In genomic region chr11:43943357-43943930, GRCh38 we compare ENCODE assay signal across 9 cellular contexts. TPM values are rescaled to one million over a fixed set of nuclear protein-coding genes. Genes with fewer than 3 reads are reported as not detected.
DNase-seq lines count a peak whose midpoint lies in the region; ATAC-seq and TF ChIP-seq lines count a peak whose summit lies in the region.
"Had no signal": no experiment of that assay in that cellular context is flagged by ENCODE, and none has a peak within 500 bp of the region (broad histone marks: within the 10 kb centered on the region; RNA-seq: fewer than 3 reads in every experiment).

No MANE protein-coding gene starts in this region.

- peak overlapping the region; percentile 50 for H3K4me3 ChIP-seq in AG10803 (ENCODE audit: low read length)
- peak overlapping the region; percentile 68 for H3K4me3 ChIP-seq in Jurkat, Clone E6-1 (ENCODE audit: low read length)
- H3K4me3 ChIP-seq in cardiac fibroblast (replicated peaks in 1 of 2; ENCODE audit: low read depth in 2 of 2, low read length in 2 of 2): peak overlapping the region; percentile 56 to 67
- H3K4me3 ChIP-seq in mucosa of descending colon: peak overlapping the region; percentile 30

- peaks cover 21% of the 10 kb centered on the region for H3K4me1 ChIP-seq in mucosa of descending colon (ENCODE audit: low read depth)
- H3K4me1 ChIP-seq: foreskin keratinocyte had no signal

- intact Hi-C loops in mucosa of descending colon (cut with DNase I, micrococcal nuclease): no loop called here

- no peaks in the 10 kb centered on the region for H3K9me3 ChIP-seq in mucosa of descending colon

- ATAC-seq in mucosa of descending colon (no peak), GM18870 (IDR thresholded peaks at IDR 0.05; ENCODE audit: unreplicated experiment) (no peak), GM18861 (IDR thresholded peaks at IDR 0.05; ENCODE audit: unreplicated experiment) (no peak), HG03521 (IDR thresholded peaks at IDR 0.05; ENCODE audit: unreplicated experiment) (no peak)

- TF ChIP-seq CTCF in AG10803 (conservative IDR thresholded peaks at IDR 0.05; ENCODE audit: low read length) (no peak), cardiac fibroblast (IDR thresholded peaks at IDR 0.05; ENCODE audit: low read depth, low read length) (no peak), mucosa of descending colon (IDR thresholded peaks at IDR 0.05) (no peak)

- no peaks in the 10 kb centered on the region for H3K36me3 ChIP-seq in mucosa of descending colon (ENCODE audit: low read depth)

- DNase-seq in AG10803 (ENCODE audit: low read depth) (no peak), cardiac fibroblast (ENCODE audit: low read depth in 2 of 2) (peak; percentile 29 to 35), mucosa of descending colon (no peak), NCI-H187 treated with DMSO at 0.1 percent for 48 hours (lab: John Stamatoyannopoulos, UW) (no peak)
- DNase-seq in Jurkat, Clone E6-1 (ENCODE audit: low read depth, low spot score): no peak

RNA-seq across cellular contexts. Expression of gene C11orf96, which starts 1.0 kb away (rescaled TPM):
- polyA plus RNA-seq in Jurkat, Clone E6-1 (2012; ENCODE audit: insufficient read depth, insufficient read length): 5.1 TPM
- 10 to 100 TPM; 13.0 to 42.0 (median 21.0) TPM for total RNA-seq in mucosa of descending colon
- total RNA-seq: foreskin keratinocyte had no signal
- polyA plus RNA-seq: foreskin keratinocyte had no signal

Comparison
In these comparisons a context has a peak if more than half of its experiments do, and no peak if none do; other contexts are left out.
1. DNase-seq: peak in cardiac fibroblast (2 of 2); none in AG10803 (single experiment), Jurkat, Clone E6-1 (single experiment), mucosa of descending colon (0 of 3) and NCI-H187 treated with DMSO at 0.1 percent for 48 hours (single experiment).
2. Peak in every context shown above with its lines, with median percentiles within 50 percentile points of each other: H3K4me3 ChIP-seq.